Comparison of ENCODE assay signal across 21 cellular contexts in the genomic region with DNA sequence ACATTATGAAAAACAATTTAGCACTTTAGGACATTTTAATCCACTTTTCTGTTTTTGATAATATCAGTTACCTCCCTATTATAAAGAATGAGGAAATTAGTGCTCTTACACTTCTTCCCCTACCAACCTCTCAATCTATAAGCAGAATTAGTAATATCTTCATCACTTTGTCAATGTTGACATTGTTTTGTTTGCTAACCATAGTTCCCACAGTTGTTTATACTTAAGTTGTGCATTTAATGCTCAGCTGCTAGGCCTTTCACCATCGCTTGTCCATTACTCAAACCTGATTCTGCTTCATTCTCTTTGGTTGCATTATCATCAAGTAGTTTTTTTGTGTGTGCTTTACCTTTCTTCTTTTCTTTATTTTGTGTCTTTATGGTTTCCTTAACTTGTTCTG.
"Had no signal": no experiment of that assay in that cellular context is flagged by ENCODE, and none has a peak within 500 bp of the region (broad histone marks: within the 10 kb centered on the region; RNA-seq: fewer than 3 reads in every experiment).

No MANE protein-coding gene starts in this region.

- H3K4me2 ChIP-seq: KMS-11 had no signal

- DNase-seq: activated CD4-positive, alpha-beta memory T cell treated with anti-CD3 and anti-CD28 coated beads for 36 hours; activated CD4-positive, alpha-beta T cell treated with anti-CD3 and anti-CD28 coated beads, Interleukin-2, amount 10 ng/mL, durations not matched to agents 7 days and 5 days; activated CD4-positive, CD25-positive, alpha-beta regulatory T cell; activated gamma-delta T cell; activated naive CD4-positive, alpha-beta T cell treated with anti-CD3 and anti-CD28 coated beads for 36 hours; activated T-cell treated with anti-CD3 and anti-CD28 coated beads for 4 hours; activated T-cell treated with anti-CD3 and anti-CD28 coated beads, Interleukin-2, amount 50 U/mL, for 48 hours; brain microvascular endothelial cell; cerebellar nuclear complex; colonic mucosa; MM.1S; NCI-H1105; NCI-H1436; NCI-H1694 treated with DMSO at 0.1 percent for 48 hours; NCI-H2081 treated with DMSO at 0.1 percent for 48 hours; NCI-H446; NCI-H524 treated with DMSO at 0.1 percent for 48 hours; NCI-H82; SHP77 treated with DMSO at 0.1 percent for 48 hours had no signal

- H3K36me3 ChIP-seq: brain microvascular endothelial cell, colonic mucosa had no signal

- H3K27me3 ChIP-seq: brain microvascular endothelial cell, colonic mucosa had no signal

- H3K9me3 ChIP-seq: colonic mucosa had no signal

- H3K27ac ChIP-seq: brain microvascular endothelial cell, colonic mucosa, KMS-11 had no signal

- H3K9ac ChIP-seq: KMS-11 had no signal

- ATAC-seq: activated T-helper 17 cell treated with anti-CD3 and anti-CD28 coated beads, Interleukin-2, amount 50 U/mL, for 72 hours had no signal

- H3K4me1 ChIP-seq: colonic mucosa had no signal

- H3K4me3 ChIP-seq: colonic mucosa had no signal
